In genomic region chr1:241770115-241770514, GRCh38 we compare ENCODE assay signal across 28 cellular contexts.
DNase-seq lines count a peak whose midpoint lies in the region; ATAC-seq and TF ChIP-seq lines count a peak whose summit lies in the region.
"Had no signal": no experiment of that assay in that cellular context is flagged by ENCODE, and none has a peak within 500 bp of the region (broad histone marks: within the 10 kb centered on the region; RNA-seq: fewer than 3 reads in every experiment).

No MANE protein-coding gene starts in this region.

- H3K27me3 ChIP-seq in Panc1 (ENCODE audit: control insufficient read depth, insufficient read depth, low read length) (no peaks in the 10 kb centered on the region), mesendoderm (ENCODE audit: insufficient read depth, low read length, poor library complexity) (no peaks in the 10 kb centered on the region)
- H3K27me3 ChIP-seq: BLaER1, breast epithelium, gastroesophageal sphincter, Peyer's patch had no signal

- no CpG with 5 or more reads among the region's 1 CpG for WGBS in mesendoderm (ENCODE audit: extremely low coverage, insufficient coverage, low lambda C conversion rate)

- in situ Hi-C loops in Panc1 (cut with HindIII; ENCODE audit: low pct_unique_long_range_greater_than_20kb, low sequenced_read_pairs) = no loop called here

- intact Hi-C loops in Panc1 (cut with micrococcal nuclease; ENCODE audit: unreplicated experiment) = no loop called here

- POLR2A ChIA-PET in Panc1 (lab: Charles Lee) = no interaction called here

- H3K56ac ChIP-seq in mesendoderm (ENCODE audit: low read length) = no peak overlapping the region

- H3K79me2 ChIP-seq in mesendoderm (ENCODE audit: control insufficient read depth, insufficient read depth, low read length) = no peaks in the 10 kb centered on the region

- H3K27ac ChIP-seq in Panc1 (ENCODE audit: low read length) (no peak overlapping the region), mesendoderm (ENCODE audit: low read depth, low read length) (no peak overlapping the region)
- H3K27ac ChIP-seq: BLaER1, breast epithelium, gastroesophageal sphincter, GM23248, Peyer's patch had no signal

- no peak overlapping the region for H3K18ac ChIP-seq in mesendoderm (ENCODE audit: low read length)

- DNase-seq in Panc1 (ENCODE audit: low read depth, low spot score) = no peak
- DNase-seq in mesendoderm = peak; percentile 9
- DNase-seq in NK-92 (lab: John Stamatoyannopoulos, UW; ENCODE audit: unreplicated experiment) = no peak
- DNase-seq in activated CD8-positive, alpha-beta memory T cell treated with anti-CD3 and anti-CD28 coated beads, Interleukin-2, amount 10 ng/mL, durations not matched to agents 7 days and 5 days = no peak
- DNase-seq: activated CD4-positive, alpha-beta memory T cell treated with anti-CD3 and anti-CD28 coated beads, Interleukin-2, amount 10 ng/mL, durations not matched to agents 7 days and 5 days; anterior cingulate cortex; COR-L47; DMS53; GM23248; mucosa of descending colon; NCI-H1092; NCI-H1694 treated with DMSO at 0.1 percent for 48 hours; NCI-H2171 treated with DMSO at 0.1 percent for 48 hours; NCI-H524 treated with DMSO at 0.1 percent for 48 hours; Peyer's patch; SHP77 treated with DMSO at 0.1 percent for 48 hours; stimulated activated CD4-positive, alpha-beta T cell treated with anti-CD3 and anti-CD28 coated beads, Interleukin-4, amount 100 ng/mL, for 24 hours; substantia nigra; trophoblast cell had no signal

- no peak overlapping the region for H2AK5ac ChIP-seq in mesendoderm (ENCODE audit: low read length)

- H2BK5ac ChIP-seq in mesendoderm (ENCODE audit: low read length) = no peak overlapping the region

- no peak overlapping the region for H3K4me3 Mint-ChIP-seq in activated CD8-positive, alpha-beta memory T cell treated with anti-CD3 and anti-CD28 coated beads, Interleukin-2, amount 10 ng/mL, durations not matched to agents 7 days and 5 days
- H3K4me3 Mint-ChIP-seq: activated CD4-positive, alpha-beta memory T cell treated with anti-CD3 and anti-CD28 coated beads, Interleukin-2, amount 10 ng/mL, durations not matched to agents 7 days and 5 days; activated naive CD4-positive, alpha-beta T cell treated with anti-CD3 and anti-CD28 coated beads, Interleukin-2, amount 50 U/mL, for 24 hours; activated T-helper 17 cell treated with anti-CD3 and anti-CD28 coated beads, Interleukin-2, amount 50 U/mL, for 72 hours; natural killer cell treated with Interleukin-12 subunit alpha and Interleukin-12 subunit beta and Interleukin-15 and Interleukin-18, amount 100 ng/mL, for 72 hours had no signal

- H3K27ac Mint-ChIP-seq in activated CD8-positive, alpha-beta memory T cell treated with anti-CD3 and anti-CD28 coated beads, Interleukin-2, amount 10 ng/mL, durations not matched to agents 7 days and 5 days = no peak overlapping the region
- H3K27ac Mint-ChIP-seq: activated CD4-positive, alpha-beta memory T cell treated with anti-CD3 and anti-CD28 coated beads, Interleukin-2, amount 10 ng/mL, durations not matched to agents 7 days and 5 days; activated naive CD4-positive, alpha-beta T cell treated with anti-CD3 and anti-CD28 coated beads, Interleukin-2, amount 50 U/mL, for 24 hours; activated T-helper 17 cell treated with anti-CD3 and anti-CD28 coated beads, Interleukin-2, amount 50 U/mL, for 72 hours; natural killer cell treated with Interleukin-12 subunit alpha and Interleukin-12 subunit beta and Interleukin-15 and Interleukin-18, amount 100 ng/mL, for 72 hours had no signal

- H3K79me1 ChIP-seq in mesendoderm (ENCODE audit: low read length) = no peaks in the 10 kb centered on the region

- H3K23ac ChIP-seq in mesendoderm (ENCODE audit: low read length) = no peak overlapping the region

- TF ChIP-seq CTCF in Panc1 (IDR thresholded peaks at IDR 0.05) = no peak

- H4K8ac ChIP-seq in mesendoderm (ENCODE audit: low read depth, low read length) = no peak overlapping the region

- peak; percentile 54 for ATAC-seq in GM18907 (IDR thresholded peaks at IDR 0.05; ENCODE audit: unreplicated experiment)
- peak; percentile 53 for ATAC-seq in HG02870 (IDR thresholded peaks at IDR 0.05; ENCODE audit: unreplicated experiment)
- ATAC-seq in Panc1 = peak; percentile 34; the same call in 1 of the 2 replicates
- ATAC-seq in activated CD8-positive, alpha-beta memory T cell treated with anti-CD3 and anti-CD28 coated beads, Interleukin-2, amount 10 ng/mL, durations not matched to agents 7 days and 5 days = no peak
- ATAC-seq in HG03354 (IDR thresholded peaks at IDR 0.05; ENCODE audit: poor library complexity, severe bottlenecking, unreplicated experiment) = no peak
- ATAC-seq: activated T-helper 17 cell treated with anti-CD3 and anti-CD28 coated beads, Interleukin-2, amount 50 U/mL, for 72 hours; gastroesophageal sphincter; mucosa of descending colon; natural killer cell treated with Interleukin-12 subunit alpha and Interleukin-12 subunit beta and Interleukin-15 and Interleukin-18, amount 100 ng/mL, for 72 hours had no signal

- no peaks in the 10 kb centered on the region for H3K9me3 ChIP-seq in Panc1 (ENCODE audit: control insufficient read depth, insufficient read depth, low read depth, low read length)
- H3K9me3 ChIP-seq: BLaER1, breast epithelium, gastroesophageal sphincter, mucosa of descending colon, Peyer's patch had no signal

- BruUV-seq in Panc1 (replicated peaks; lab: Mats Ljungman, UMichigan) = no TSS peak

- no peaks in the 10 kb centered on the region for H3K9me3 Mint-ChIP-seq in activated CD8-positive, alpha-beta memory T cell treated with anti-CD3 and anti-CD28 coated beads, Interleukin-2, amount 10 ng/mL, durations not matched to agents 7 days and 5 days (ENCODE audit: low read depth)
- H3K9me3 Mint-ChIP-seq: activated CD4-positive, alpha-beta memory T cell treated with anti-CD3 and anti-CD28 coated beads, Interleukin-2, amount 10 ng/mL, durations not matched to agents 7 days and 5 days; activated naive CD4-positive, alpha-beta T cell treated with anti-CD3 and anti-CD28 coated beads, Interleukin-2, amount 50 U/mL, for 24 hours; activated T-helper 17 cell treated with anti-CD3 and anti-CD28 coated beads, Interleukin-2, amount 50 U/mL, for 72 hours; natural killer cell treated with Interleukin-12 subunit alpha and Interleukin-12 subunit beta and Interleukin-15 and Interleukin-18, amount 100 ng/mL, for 72 hours had no signal

- H3K4me1 ChIP-seq in Panc1 (ENCODE audit: control insufficient read depth, insufficient read depth, low read length) (no peaks in the 10 kb centered on the region), mesendoderm (ENCODE audit: control insufficient read depth, low read depth, low read length) (no peaks in the 10 kb centered on the region)
- H3K4me1 ChIP-seq: BLaER1, breast epithelium, gastroesophageal sphincter, Peyer's patch had no signal

- H3K27me3 Mint-ChIP-seq in activated CD8-positive, alpha-beta memory T cell treated with anti-CD3 and anti-CD28 coated beads, Interleukin-2, amount 10 ng/mL, durations not matched to agents 7 days and 5 days = no peaks in the 10 kb centered on the region

- CTCF ChIA-PET in Panc1 (lab: Charles Lee) = no interaction called here
- CTCF ChIA-PET in activated CD8-positive, alpha-beta memory T cell treated with anti-CD3 and anti-CD28 coated beads, Interleukin-2, amount 10 ng/mL, durations not matched to agents 7 days and 5 days (lab: Charles Lee) = no interaction called here

- no peak overlapping the region for H4K5ac ChIP-seq in mesendoderm (ENCODE audit: low read length)

- H3K4me3 ChIP-seq in Panc1 (ENCODE audit: low read depth in 2 of 2, low read length in 2 of 2) = no peak overlapping the region
- no peak overlapping the region for H3K4me3 ChIP-seq in mesendoderm (ENCODE audit: low read length)
- H3K4me3 ChIP-seq: BLaER1, breast epithelium, gastroesophageal sphincter, GM23248, mucosa of descending colon, Peyer's patch had no signal

- H3K9ac ChIP-seq in mesendoderm (ENCODE audit: low read length) = no peak overlapping the region
- H3K9ac ChIP-seq: BLaER1, GM23248 had no signal

- no peaks in the 10 kb centered on the region for H3K36me3 Mint-ChIP-seq in activated CD8-positive, alpha-beta memory T cell treated with anti-CD3 and anti-CD28 coated beads, Interleukin-2, amount 10 ng/mL, durations not matched to agents 7 days and 5 days
- H3K36me3 Mint-ChIP-seq: activated naive CD4-positive, alpha-beta T cell treated with anti-CD3 and anti-CD28 coated beads, Interleukin-2, amount 50 U/mL, for 24 hours; natural killer cell treated with Interleukin-12 subunit alpha and Interleukin-12 subunit beta and Interleukin-15 and Interleukin-18, amount 100 ng/mL, for 72 hours had no signal

- H3K4ac ChIP-seq in mesendoderm (ENCODE audit: low read depth, low read length) = no peak overlapping the region

- H3K36me3 ChIP-seq in Panc1 (ENCODE audit: control insufficient read depth, insufficient read depth, low read length) (no peaks in the 10 kb centered on the region; the same call in 1 of the 2 replicates), mesendoderm (ENCODE audit: control insufficient read depth, insufficient read depth, low read length) (no peaks in the 10 kb centered on the region)
- H3K36me3 ChIP-seq: BLaER1, breast epithelium, gastroesophageal sphincter, Peyer's patch had no signal

- H3K4me1 Mint-ChIP-seq in activated CD8-positive, alpha-beta memory T cell treated with anti-CD3 and anti-CD28 coated beads, Interleukin-2, amount 10 ng/mL, durations not matched to agents 7 days and 5 days = no peaks in the 10 kb centered on the region
- H3K4me1 Mint-ChIP-seq: activated CD4-positive, alpha-beta memory T cell treated with anti-CD3 and anti-CD28 coated beads, Interleukin-2, amount 10 ng/mL, durations not matched to agents 7 days and 5 days; activated T-helper 17 cell treated with anti-CD3 and anti-CD28 coated beads, Interleukin-2, amount 50 U/mL, for 72 hours had no signal

- H2BK120ac ChIP-seq in mesendoderm (ENCODE audit: low read depth, low read length) = no peak overlapping the region

- no peak overlapping the region for H3K4me2 ChIP-seq in mesendoderm (ENCODE audit: low read length)
- H3K4me2 ChIP-seq: BLaER1 had no signal

- H2BK15ac ChIP-seq in mesendoderm (replicated peaks; ENCODE audit: low read depth) = no peak overlapping the region

Comparison
In these comparisons a context has a peak if more than half of its experiments do, and no peak if none do; other contexts are left out.
1. ATAC-seq: peak in GM18907 (single experiment), HG02870 (single experiment) and Panc1 (single experiment); none in activated CD8-positive, alpha-beta memory T cell treated with anti-CD3 and anti-CD28 coated beads, Interleukin-2, amount 10 ng/mL, durations not matched to agents 7 days and 5 days (single experiment) and HG03354 (single experiment).